In the genomic region with DNA sequence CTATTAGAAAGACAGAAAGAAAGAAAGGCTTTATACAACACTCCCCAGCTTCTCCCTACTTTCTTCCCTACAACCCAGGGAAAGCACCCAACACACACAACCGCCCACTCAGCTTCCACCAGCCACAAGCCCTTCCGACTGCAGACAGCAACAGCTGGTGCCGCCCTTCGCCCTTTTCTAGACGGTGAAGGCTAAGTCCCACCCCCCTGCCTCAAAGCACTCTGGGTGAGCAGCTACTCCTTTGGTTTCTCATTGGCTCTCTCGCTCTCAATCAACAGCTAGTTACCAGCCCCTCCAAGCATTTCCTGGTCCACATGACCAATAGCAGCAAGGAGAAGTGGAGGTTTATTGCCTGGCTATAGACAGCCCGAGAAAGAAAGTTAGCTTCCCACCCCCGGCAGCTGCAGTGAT, we compare ENCODE assay signal across 1 cellular context.
A peak's percentile ranks its signal among the peaks of the same experiment; 100 is the strongest.
TF ChIP-seq lines count a peak whose summit lies in the region.

No MANE protein-coding gene starts in this region.

TF ChIP-seq in K562, 482 proteins besides CTCF, POLR2A, EP300 and RAD21 (continued from another document and continues in another):
- TF ChIP-seq CEBPG (CRISPR knock-in tag; IDR thresholded peaks at IDR 0.05) (no peak), CEBPG (tag; conservative IDR thresholded peaks at IDR 0.05 in 1 of 2, IDR thresholded peaks at IDR 0.05 in 1 of 2) (no peak), ZNF197 (CRISPR knock-in tag; IDR thresholded peaks at IDR 0.05; ENCODE audit: low read depth) (no peak), RUNX1 (IDR thresholded peaks at IDR 0.05; ENCODE audit: low read depth) (no peak), ZBTB9 (CRISPR knock-in tag; IDR thresholded peaks at IDR 0.05) (no peak), SMARCB1 (IDR thresholded peaks at IDR 0.05; ENCODE audit: insufficient read length, low read depth) (no peak), ELF4 (CRISPR knock-in tag; IDR thresholded peaks at IDR 0.05) (peak; percentile 96), ZC3H4 (CRISPR knock-in tag; IDR thresholded peaks at IDR 0.05; ENCODE audit: borderline replicate concordance) (no peak), TAF1 (IDR thresholded peaks at IDR 0.05; ENCODE audit: control insufficient read depth, extremely low read depth, insufficient read depth, low read length, severe bottlenecking) (peak; percentile 57), TCF7 (IDR thresholded peaks at IDR 0.05; ENCODE audit: borderline replicate concordance) (no peak), TCF3 (CRISPR knock-in tag; IDR thresholded peaks at IDR 0.05) (no peak), EP400 (IDR thresholded peaks at IDR 0.05) (no peak; the same call in 1 of the 2 replicates), ZFP1 (CRISPR knock-in tag; IDR thresholded peaks at IDR 0.05) (no peak), KLF10 (CRISPR knock-in tag; IDR thresholded peaks at IDR 0.05) (no peak), NR2C1 (IDR thresholded peaks at IDR 0.05) (no peak; the same call in 1 of the 2 replicates), NR2C1 (tag; IDR thresholded peaks at IDR 0.05) (no peak), YY1 (IDR thresholded peaks at IDR 0.05; ENCODE audit: borderline replicate concordance in 1 of 3, control insufficient read depth in 1 of 3, extremely low read depth in 1 of 3, insufficient read depth in 3 of 3, insufficient read length in 1 of 3, insufficient replicate concordance in 2 of 3, low read depth in 1 of 3, low read length in 2 of 3) (no peak), POLR3A (IDR thresholded peaks at IDR 0.05; ENCODE audit: borderline replicate concordance, extremely low read depth, insufficient read depth, insufficient read length) (no peak), CSDE1 (IDR thresholded peaks at IDR 0.05) (no peak), ZNF146 (CRISPR knock-in tag; IDR thresholded peaks at IDR 0.05; ENCODE audit: unreplicated experiment) (no peak), REST (CRISPR knock-in tag; IDR thresholded peaks at IDR 0.05; ENCODE audit: low read depth) (no peak), SLC30A9 (CRISPR knock-in tag; IDR thresholded peaks at IDR 0.05) (no peak), XRCC3 (IDR thresholded peaks at IDR 0.05) (no peak), DMBX1 (CRISPR knock-in tag; IDR thresholded peaks at IDR 0.05; ENCODE audit: borderline replicate concordance) (no peak), STAT5B (CRISPR knock-in tag; IDR thresholded peaks at IDR 0.05) (no peak), SFPQ (IDR thresholded peaks at IDR 0.05; ENCODE audit: low read depth, low read length) (no peak), ARID1B (IDR thresholded peaks at IDR 0.05) (no peak), L3MBTL2 (IDR thresholded peaks at IDR 0.05) (peak; percentile 54; the same call in 1 of the 2 replicates), ZNF445 (CRISPR knock-in tag; IDR thresholded peaks at IDR 0.05; ENCODE audit: low read depth) (no peak), GATAD2B (IDR thresholded peaks at IDR 0.05; ENCODE audit: borderline replicate concordance) (no peak), SMAD2 (IDR thresholded peaks at IDR 0.05; ENCODE audit: low read depth, low read length) (no peak), DDX20 (tag; IDR thresholded peaks at IDR 0.05; ENCODE audit: low read depth) (no peak), ZNF655 (CRISPR knock-in tag; IDR thresholded peaks at IDR 0.05) (no peak), FOXJ3 (CRISPR knock-in tag; IDR thresholded peaks at IDR 0.05) (no peak), HSF4 (CRISPR knock-in tag; IDR thresholded peaks at IDR 0.05; ENCODE audit: borderline replicate concordance) (no peak), SAFB2 (IDR thresholded peaks at IDR 0.05; ENCODE audit: borderline replicate concordance, low read depth, low read length, severe bottlenecking) (no peak)
- TF ChIP-seq, protein P1, sequence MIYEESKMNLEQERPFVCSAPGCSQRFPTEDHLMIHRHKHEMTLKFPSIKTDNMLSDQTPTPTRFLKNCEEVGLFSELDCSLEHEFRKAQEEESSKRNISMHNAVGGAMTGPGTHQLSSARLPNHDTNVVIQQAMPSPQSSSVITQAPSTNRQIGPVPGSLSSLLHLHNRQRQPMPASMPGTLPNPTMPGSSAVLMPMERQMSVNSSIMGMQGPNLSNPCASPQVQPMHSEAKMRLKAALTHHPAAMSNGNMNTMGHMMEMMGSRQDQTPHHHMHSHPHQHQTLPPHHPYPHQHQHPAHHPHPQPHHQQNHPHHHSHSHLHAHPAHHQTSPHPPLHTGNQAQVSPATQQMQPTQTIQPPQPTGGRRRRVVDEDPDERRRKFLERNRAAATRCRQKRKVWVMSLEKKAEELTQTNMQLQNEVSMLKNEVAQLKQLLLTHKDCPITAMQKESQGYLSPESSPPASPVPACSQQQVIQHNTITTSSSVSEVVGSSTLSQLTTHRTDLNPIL (CRISPR knock-in tag; IDR thresholded peaks at IDR 0.05), result 0 out of 2 replicates have a peak, but pooled peaks have one; percentile 39
- TF ChIP-seq, protein P2, sequence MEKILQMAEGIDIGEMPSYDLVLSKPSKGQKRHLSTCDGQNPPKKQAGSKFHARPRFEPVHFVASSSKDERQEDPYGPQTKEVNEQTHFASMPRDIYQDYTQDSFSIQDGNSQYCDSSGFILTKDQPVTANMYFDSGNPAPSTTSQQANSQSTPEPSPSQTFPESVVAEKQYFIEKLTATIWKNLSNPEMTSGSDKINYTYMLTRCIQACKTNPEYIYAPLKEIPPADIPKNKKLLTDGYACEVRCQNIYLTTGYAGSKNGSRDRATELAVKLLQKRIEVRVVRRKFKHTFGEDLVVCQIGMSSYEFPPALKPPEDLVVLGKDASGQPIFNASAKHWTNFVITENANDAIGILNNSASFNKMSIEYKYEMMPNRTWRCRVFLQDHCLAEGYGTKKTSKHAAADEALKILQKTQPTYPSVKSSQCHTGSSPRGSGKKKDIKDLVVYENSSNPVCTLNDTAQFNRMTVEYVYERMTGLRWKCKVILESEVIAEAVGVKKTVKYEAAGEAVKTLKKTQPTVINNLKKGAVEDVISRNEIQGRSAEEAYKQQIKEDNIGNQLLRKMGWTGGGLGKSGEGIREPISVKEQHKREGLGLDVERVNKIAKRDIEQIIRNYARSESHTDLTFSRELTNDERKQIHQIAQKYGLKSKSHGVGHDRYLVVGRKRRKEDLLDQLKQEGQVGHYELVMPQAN (IDR thresholded peaks at IDR 0.05; ENCODE audit: borderline replicate concordance), result no peak
- TF ChIP-seq, protein P3, sequence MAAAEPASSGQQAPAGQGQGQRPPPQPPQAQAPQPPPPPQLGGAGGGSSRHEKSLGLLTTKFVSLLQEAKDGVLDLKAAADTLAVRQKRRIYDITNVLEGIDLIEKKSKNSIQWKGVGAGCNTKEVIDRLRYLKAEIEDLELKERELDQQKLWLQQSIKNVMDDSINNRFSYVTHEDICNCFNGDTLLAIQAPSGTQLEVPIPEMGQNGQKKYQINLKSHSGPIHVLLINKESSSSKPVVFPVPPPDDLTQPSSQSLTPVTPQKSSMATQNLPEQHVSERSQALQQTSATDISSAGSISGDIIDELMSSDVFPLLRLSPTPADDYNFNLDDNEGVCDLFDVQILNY (CRISPR knock-in tag; IDR thresholded peaks at IDR 0.05), result no peak
- TF ChIP-seq, protein P4, sequence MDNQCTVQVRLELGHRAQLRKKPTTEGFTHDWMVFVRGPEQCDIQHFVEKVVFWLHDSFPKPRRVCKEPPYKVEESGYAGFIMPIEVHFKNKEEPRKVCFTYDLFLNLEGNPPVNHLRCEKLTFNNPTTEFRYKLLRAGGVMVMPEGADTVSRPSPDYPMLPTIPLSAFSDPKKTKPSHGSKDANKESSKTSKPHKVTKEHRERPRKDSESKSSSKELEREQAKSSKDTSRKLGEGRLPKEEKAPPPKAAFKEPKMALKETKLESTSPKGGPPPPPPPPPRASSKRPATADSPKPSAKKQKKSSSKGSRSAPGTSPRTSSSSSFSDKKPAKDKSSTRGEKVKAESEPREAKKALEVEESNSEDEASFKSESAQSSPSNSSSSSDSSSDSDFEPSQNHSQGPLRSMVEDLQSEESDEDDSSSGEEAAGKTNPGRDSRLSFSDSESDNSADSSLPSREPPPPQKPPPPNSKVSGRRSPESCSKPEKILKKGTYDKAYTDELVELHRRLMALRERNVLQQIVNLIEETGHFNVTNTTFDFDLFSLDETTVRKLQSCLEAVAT (IDR thresholded peaks at IDR 0.05), result peak; percentile 74 to 86; a peak in 3 of 4 replicates
- TF ChIP-seq, protein P5, sequence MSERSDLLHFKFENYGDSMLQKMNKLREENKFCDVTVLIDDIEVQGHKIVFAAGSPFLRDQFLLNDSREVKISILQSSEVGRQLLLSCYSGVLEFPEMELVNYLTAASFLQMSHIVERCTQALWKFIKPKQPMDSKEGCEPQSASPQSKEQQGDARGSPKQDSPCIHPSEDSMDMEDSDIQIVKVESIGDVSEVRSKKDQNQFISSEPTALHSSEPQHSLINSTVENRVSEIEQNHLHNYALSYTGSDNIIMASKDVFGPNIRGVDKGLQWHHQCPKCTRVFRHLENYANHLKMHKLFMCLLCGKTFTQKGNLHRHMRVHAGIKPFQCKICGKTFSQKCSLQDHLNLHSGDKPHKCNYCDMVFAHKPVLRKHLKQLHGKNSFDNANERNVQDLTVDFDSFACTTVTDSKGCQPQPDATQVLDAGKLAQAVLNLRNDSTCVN (CRISPR knock-in tag; IDR thresholded peaks at IDR 0.05), result peak; percentile 97
- TF ChIP-seq, protein P6, sequence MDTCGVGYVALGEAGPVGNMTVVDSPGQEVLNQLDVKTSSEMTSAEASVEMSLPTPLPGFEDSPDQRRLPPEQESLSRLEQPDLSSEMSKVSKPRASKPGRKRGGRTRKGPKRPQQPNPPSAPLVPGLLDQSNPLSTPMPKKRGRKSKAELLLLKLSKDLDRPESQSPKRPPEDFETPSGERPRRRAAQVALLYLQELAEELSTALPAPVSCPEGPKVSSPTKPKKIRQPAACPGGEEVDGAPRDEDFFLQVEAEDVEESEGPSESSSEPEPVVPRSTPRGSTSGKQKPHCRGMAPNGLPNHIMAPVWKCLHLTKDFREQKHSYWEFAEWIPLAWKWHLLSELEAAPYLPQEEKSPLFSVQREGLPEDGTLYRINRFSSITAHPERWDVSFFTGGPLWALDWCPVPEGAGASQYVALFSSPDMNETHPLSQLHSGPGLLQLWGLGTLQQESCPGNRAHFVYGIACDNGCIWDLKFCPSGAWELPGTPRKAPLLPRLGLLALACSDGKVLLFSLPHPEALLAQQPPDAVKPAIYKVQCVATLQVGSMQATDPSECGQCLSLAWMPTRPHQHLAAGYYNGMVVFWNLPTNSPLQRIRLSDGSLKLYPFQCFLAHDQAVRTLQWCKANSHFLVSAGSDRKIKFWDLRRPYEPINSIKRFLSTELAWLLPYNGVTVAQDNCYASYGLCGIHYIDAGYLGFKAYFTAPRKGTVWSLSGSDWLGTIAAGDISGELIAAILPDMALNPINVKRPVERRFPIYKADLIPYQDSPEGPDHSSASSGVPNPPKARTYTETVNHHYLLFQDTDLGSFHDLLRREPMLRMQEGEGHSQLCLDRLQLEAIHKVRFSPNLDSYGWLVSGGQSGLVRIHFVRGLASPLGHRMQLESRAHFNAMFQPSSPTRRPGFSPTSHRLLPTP (IDR thresholded peaks at IDR 0.05; ENCODE audit: borderline replicate concordance, extremely low read depth, insufficient read length), result no peak
